7 cellular contexts compared by ENCODE assay signal in genomic region chr4:121567748-121568147, GRCh38.
"Had no signal": no experiment of that assay in that cellular context is flagged by ENCODE, and none has a peak within 500 bp of the region (broad histone marks: within the 10 kb centered on the region; RNA-seq: fewer than 3 reads in every experiment).

No MANE protein-coding gene starts in this region.

- H3K4me2 ChIP-seq: KMS-11 had no signal

- H3K9me3 ChIP-seq: HAP-1 had no signal

- H3K9ac ChIP-seq: KMS-11 had no signal

- H3K27ac Mint-ChIP-seq: HFFc6, IgD-negative memory B cell had no signal

- H3K36me3 ChIP-seq: HAP-1 had no signal

- H3K4me3 ChIP-seq: HAP-1 had no signal

- H3K4me1 Mint-ChIP-seq: IgD-negative memory B cell had no signal

- H3K9me3 Mint-ChIP-seq: HFFc6 had no signal

- H3K27ac ChIP-seq: HL-60, KMS-11 had no signal

- H3K4me3 Mint-ChIP-seq: HFFc6, IgD-negative memory B cell had no signal

- H3K36me3 Mint-ChIP-seq: IgD-negative memory B cell had no signal

- DNase-seq: GOT3, HFFc6, KBM-7 had no signal

- H3K4me1 ChIP-seq: HAP-1 had no signal
